Comparison of ENCODE assay signal across 11 cellular contexts in the genomic region with DNA sequence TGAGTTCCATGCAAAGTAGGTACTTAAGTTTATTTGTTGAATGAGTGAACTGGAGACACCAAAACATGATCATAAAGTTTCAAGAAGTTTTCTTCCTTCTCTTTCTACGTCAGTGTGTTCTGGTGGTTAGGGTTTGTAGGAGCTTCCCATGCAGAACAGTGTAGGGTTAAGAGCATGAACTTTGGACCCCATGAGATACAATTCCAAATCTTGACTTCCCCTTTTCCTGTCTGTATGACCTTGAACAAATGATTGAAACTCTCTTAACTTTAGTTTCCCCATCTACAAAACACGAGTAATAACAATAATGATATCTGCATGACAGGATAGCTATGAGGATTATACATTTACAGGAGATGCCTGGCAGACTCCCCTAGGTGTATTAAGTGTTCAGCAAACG.
DNase-seq lines count a peak whose midpoint lies in the region; ATAC-seq lines count a peak whose summit lies in the region.
"Had no signal": no experiment of that assay in that cellular context is flagged by ENCODE, and none has a peak within 500 bp of the region (broad histone marks: within the 10 kb centered on the region; RNA-seq: fewer than 3 reads in every experiment).

No MANE protein-coding gene starts in this region.

- peak; percentile 45 for ATAC-seq in GM18867 (IDR thresholded peaks at IDR 0.05; ENCODE audit: unreplicated experiment)
- ATAC-seq in GM21717 (IDR thresholded peaks at IDR 0.05; ENCODE audit: unreplicated experiment), result peak; percentile 35
- peak; percentile 59 for ATAC-seq in HG03175 (IDR thresholded peaks at IDR 0.05; ENCODE audit: unreplicated experiment)
- ATAC-seq: gastrocnemius medialis had no signal

- DNase-seq in OCI-M1 (lab: John Stamatoyannopoulos, UW) (peak; percentile 66), NCI-H69 (lab: John Stamatoyannopoulos, UW) (no peak), globus pallidus (ENCODE audit: low spot score) (no peak), D341Med (ENCODE audit: low spot score) (no peak), SKM-1 (lab: John Stamatoyannopoulos, UW; ENCODE audit: unreplicated experiment) (no peak)
- DNase-seq: CD4-positive, alpha-beta T cell; gastrocnemius medialis; HCEC 1CT had no signal
